In the genomic region with DNA sequence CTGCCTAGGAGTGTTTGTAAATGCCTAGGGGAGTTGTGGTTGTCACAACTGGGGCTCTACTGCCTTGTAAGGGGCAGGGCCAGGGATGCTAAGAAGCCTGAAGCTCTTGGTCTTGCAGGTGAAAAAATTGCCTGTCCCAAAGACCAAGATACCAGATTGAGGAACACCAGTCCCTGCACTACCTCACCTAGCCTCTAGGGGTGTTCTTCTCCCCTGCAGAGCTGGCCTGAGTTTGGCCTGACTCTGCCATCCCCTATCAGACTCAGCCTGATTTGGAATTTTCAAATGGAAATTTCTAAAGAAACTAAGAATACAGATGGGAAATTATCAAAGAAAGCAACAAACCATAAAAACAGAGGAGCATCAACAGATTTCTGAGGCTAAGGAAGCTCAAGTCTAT, we compare ENCODE assay signal across 10 cellular contexts.
DNase-seq lines count a peak whose midpoint lies in the region; ATAC-seq and TF ChIP-seq lines count a peak whose summit lies in the region.
"Had no signal": no experiment of that assay in that cellular context is flagged by ENCODE, and none has a peak within 500 bp of the region (broad histone marks: within the 10 kb centered on the region; RNA-seq: fewer than 3 reads in every experiment).

No MANE protein-coding gene starts in this region.

- no peak overlapping the region for H3K27ac Mint-ChIP-seq in glutamatergic neuron (ENCODE audit: unreplicated experiment)
- H3K27ac Mint-ChIP-seq: activated naive CD4-positive, alpha-beta T cell treated with anti-CD3 and anti-CD28 coated beads, Interleukin-2, amount 50 U/mL, for 72 hours had no signal

- CTCF ChIA-PET in BJ (lab: Yijun Ruan, JAX), result no interaction called here
- CTCF ChIA-PET in PC-9 (lab: Charles Lee), result no interaction called here

- intact Hi-C loops in PC-9 (cut with micrococcal nuclease; ENCODE audit: unreplicated experiment), result no loop called here

- no peak overlapping the region for H3K4me3 ChIP-seq in BJ (ENCODE audit: low read depth, low read length)
- H3K4me3 ChIP-seq in PC-9, result no peak overlapping the region

- H3K36me3 ChIP-seq in BJ (ENCODE audit: control insufficient read depth, insufficient read depth, low read length) (no peaks in the 10 kb centered on the region), PC-9 (ENCODE audit: low read depth) (no peaks in the 10 kb centered on the region)

- H2AFZ ChIP-seq in PC-9, result no peak overlapping the region

- peak; percentile 43; the same call in 1 of the 2 replicates for TF ChIP-seq CTCF in BJ (IDR thresholded peaks at IDR 0.05; ENCODE audit: insufficient read depth, low read depth, low read length)
- TF ChIP-seq CTCF in PC-9 (conservative IDR thresholded peaks at IDR 0.05), result peak; percentile 60
- peak; percentile 70 for TF ChIP-seq CTCF in glutamatergic neuron (IDR thresholded peaks at IDR 0.05; ENCODE audit: partially characterized antibody, unreplicated experiment)

- no peak overlapping the region for H3K4me2 ChIP-seq in PC-9

- H3K4me1 Mint-ChIP-seq in glutamatergic neuron (ENCODE audit: low read depth, unreplicated experiment), result no peaks in the 10 kb centered on the region

- no peaks in the 10 kb centered on the region for H3K4me1 ChIP-seq in PC-9 (replicated peaks; ENCODE audit: insufficient read depth)

- no peaks in the 10 kb centered on the region for H3F3A ChIP-seq in PC-9 (ENCODE audit: insufficient read depth, low read depth)

- H3K27me3 ChIP-seq in BJ (ENCODE audit: control insufficient read depth, insufficient read depth, low read length) (no peaks in the 10 kb centered on the region), PC-9 (ENCODE audit: insufficient read depth, low read depth) (no peaks in the 10 kb centered on the region)

- no TSS peak for BruUV-seq in PC-9 (replicated peaks; lab: Mats Ljungman, UMichigan)

- H3K27ac ChIP-seq in PC-9, result no peak overlapping the region

- no peaks in the 10 kb centered on the region for H3K36me3 Mint-ChIP-seq in glutamatergic neuron (ENCODE audit: unreplicated experiment)

- no peak overlapping the region for H3K4me3 Mint-ChIP-seq in glutamatergic neuron (ENCODE audit: unreplicated experiment)

- no peaks in the 10 kb centered on the region for H3K79me2 ChIP-seq in PC-9 (ENCODE audit: low read depth)

- H3K9me2 ChIP-seq in PC-9 (ENCODE audit: insufficient read depth), result no peaks in the 10 kb centered on the region

- ATAC-seq in GM19463 (IDR thresholded peaks at IDR 0.05; ENCODE audit: unreplicated experiment), result peak; percentile 68
- ATAC-seq in HG02884 (IDR thresholded peaks at IDR 0.05; ENCODE audit: unreplicated experiment), result no peak
- ATAC-seq in GM21423 (IDR thresholded peaks at IDR 0.05; ENCODE audit: unreplicated experiment), result no peak
- no peak for ATAC-seq in HG03342 (IDR thresholded peaks at IDR 0.05; ENCODE audit: unreplicated experiment)
- ATAC-seq: activated naive CD4-positive, alpha-beta T cell treated with anti-CD3 and anti-CD28 coated beads, Interleukin-2, amount 50 U/mL, for 72 hours had no signal

- POLR2A ChIA-PET in BJ (lab: Charles Lee), result no interaction called here
- POLR2A ChIA-PET in PC-9 (lab: Charles Lee; ENCODE audit: unreplicated experiment), result no interaction called here

- H3K9me3 ChIP-seq in PC-9 (ENCODE audit: insufficient read depth, low read depth), result no peaks in the 10 kb centered on the region

- peaks cover 1% of the 10 kb centered on the region for H3K27me3 Mint-ChIP-seq in glutamatergic neuron (ENCODE audit: unreplicated experiment)

- H4K20me1 ChIP-seq in PC-9 (ENCODE audit: insufficient read depth), result no peaks in the 10 kb centered on the region

- DNase-seq in BJ (ENCODE audit: low read depth) (no peak), PC-9 (peak in 1 of 2 experiments; percentile 0), glutamatergic neuron (peak; percentile 30), activated gamma-delta T cell treated with Interleukin-2 at 50 U/mL for 16 hours (no peak)
- DNase-seq: stimulated activated CD4-positive, alpha-beta T cell treated with anti-CD3 and anti-CD28 coated beads, Interleukin-1b, Interleukin-23, amount 100 ng/mL, for 48 hours had no signal

- peaks cover 2% of the 10 kb centered on the region for H3K9me3 Mint-ChIP-seq in glutamatergic neuron (ENCODE audit: unreplicated experiment)
